23 cellular contexts compared by ENCODE assay signal in genomic region chr1:180939072-180939705, GRCh38.
"Had no signal": no experiment of that assay in that cellular context is flagged by ENCODE, and none has a peak within 500 bp of the region (broad histone marks: within the 10 kb centered on the region; RNA-seq: fewer than 3 reads in every experiment).

No MANE protein-coding gene starts in this region.

- H3K27ac Mint-ChIP-seq: activated naive CD8-positive, alpha-beta T cell; natural killer cell; T-helper 1 cell treated with Interleukin-12 subunit alpha and Interleukin-12 subunit beta and Interleukin-4 antibody, amounts not matched to agents 30 μg/mL and 1 μg/mL, for 36 hours had no signal

- H3K9me3 Mint-ChIP-seq: natural killer cell; T-helper 1 cell treated with Interleukin-12 subunit alpha and Interleukin-12 subunit beta and Interleukin-4 antibody, amounts not matched to agents 30 μg/mL and 1 μg/mL, for 36 hours had no signal

- DNase-seq: activated CD4-positive, alpha-beta T cell treated with anti-CD3 and anti-CD28 coated beads for 4 hours; activated CD4-positive, alpha-beta T cell treated with anti-CD3 and anti-CD28 coated beads, Interleukin-2, amount 50 U/mL, for 48 hours; activated CD8-positive, alpha-beta memory T cell treated with anti-CD3 and anti-CD28 coated beads for 24 hours; activated effector memory CD4-positive, alpha-beta T cell treated with Interleukin-2 at 50 U/mL for 16 hours; activated naive CD4-positive, alpha-beta T cell treated with Interleukin-2 at 50 U/mL for 16 hours; dermis blood vessel endothelial cell; effector CD8-positive, alpha-beta T cell; islet precursor cell; left ventricle myocardium inferior; mesendoderm; natural killer cell; stimulated activated CD4-positive, alpha-beta T cell treated with anti-CD3 and anti-CD28 coated beads, Interleukin-4, amount 100 ng/mL, for 24 hours; stimulated activated naive CD4-positive, alpha-beta T cell; T-helper 9 cell; testis; transverse colon had no signal

- H3K27ac ChIP-seq: ascending aorta, left ventricle myocardium inferior, skin epidermis, testis, transverse colon, VCaP had no signal

- H3K4me3 ChIP-seq: ascending aorta, left ventricle myocardium inferior, lung, skin epidermis, testis, transverse colon had no signal

- H3K4me3 Mint-ChIP-seq: activated naive CD8-positive, alpha-beta T cell; natural killer cell; T-helper 1 cell treated with Interleukin-12 subunit alpha and Interleukin-12 subunit beta and Interleukin-4 antibody, amounts not matched to agents 30 μg/mL and 1 μg/mL, for 36 hours had no signal

- H3K36me3 Mint-ChIP-seq: natural killer cell had no signal

- ATAC-seq: natural killer cell, sciatic nerve had no signal

- H3K27me3 ChIP-seq: ascending aorta, testis, transverse colon had no signal
